ENCODE assay signal across 8 cellular contexts in genomic region chr19:47430041-47430802, GRCh38. TPM values are rescaled to one million over a fixed set of nuclear protein-coding genes. Genes with fewer than 3 reads are reported as not detected.
DNase-seq lines count a peak whose midpoint lies in the region; ATAC-seq and TF ChIP-seq lines count a peak whose summit lies in the region.

No MANE protein-coding gene starts in this region.

- peaks cover 2% of the 10 kb centered on the region for H3K27me3 ChIP-seq in rectal smooth muscle tissue (ENCODE audit: control insufficient read depth, insufficient read depth, low read length)

- H3K36me3 Mint-ChIP-seq in T-helper 17 cell (ENCODE audit: low read depth) = no peaks in the 10 kb centered on the region

- H3K27ac ChIP-seq in rectal smooth muscle tissue (ENCODE audit: low read depth, low read length) = no peak overlapping the region

- no peak for TF ChIP-seq CTCF in fibroblast of villous mesenchyme (IDR thresholded peaks at IDR 0.05; ENCODE audit: insufficient read depth, low read depth, low read length)

- H3K27me3 Mint-ChIP-seq in T-helper 17 cell = peaks cover 27% of the 10 kb centered on the region

- no peaks in the 10 kb centered on the region for H3K9me3 ChIP-seq in T-helper 17 cell (ENCODE audit: control insufficient read depth, low read length, poor library complexity, severe bottlenecking)

- ATAC-seq in T-helper 17 cell (peak; percentile 9), HG03521 (IDR thresholded peaks at IDR 0.05; ENCODE audit: unreplicated experiment) (no peak), GM18868 (IDR thresholded peaks at IDR 0.05; ENCODE audit: unreplicated experiment) (no peak)

- DNase-seq in DMS53 treated with DMSO at 0.1 percent for 48 hours (lab: John Stamatoyannopoulos, UW; ENCODE audit: unreplicated experiment) (peak; percentile 54), T-helper 17 cell (no peak), fibroblast of villous mesenchyme (ENCODE audit: low read depth) (peak; percentile 57), NCI-H526 treated with DMSO at 0.1 percent for 48 hours (lab: John Stamatoyannopoulos, UW) (no peak), GOT3 (lab: John Stamatoyannopoulos, UW) (no peak)

- peak overlapping the region; percentile 34 for H3K4me3 ChIP-seq in fibroblast of villous mesenchyme (ENCODE audit: low read depth, low read length)
- peak overlapping the region; percentile 42 for H3K4me3 ChIP-seq in rectal smooth muscle tissue (ENCODE audit: low read length)

- H3K4me1 ChIP-seq in rectal smooth muscle tissue (ENCODE audit: control insufficient read depth, insufficient read depth, low read length) = peaks cover 10% of the 10 kb centered on the region

- no peak overlapping the region for H3K27ac Mint-ChIP-seq in T-helper 17 cell

- no peaks in the 10 kb centered on the region for H3K36me3 ChIP-seq in rectal smooth muscle tissue (ENCODE audit: control insufficient read depth, insufficient read depth, low read length)

- H3K9ac ChIP-seq in rectal smooth muscle tissue (ENCODE audit: low read length) = no peak overlapping the region

- peak overlapping the region; percentile 63 for H3K4me3 Mint-ChIP-seq in T-helper 17 cell

- H3K4me1 Mint-ChIP-seq in T-helper 17 cell = peaks cover 7% of the 10 kb centered on the region

RNA-seq across cellular contexts. Expression of gene MEIS3, which starts 10.9 kb away (rescaled TPM):
- total RNA-seq in T-helper 17 cell (under 1 TPM in 1 of 2 donors, not detected in 1; 0.34 TPM), fibroblast of villous mesenchyme (38.0 and 60.6 TPM in 2 replicates)

RNA-seq across cellular contexts. Expression of gene SLC8A2, which starts 41.5 kb away (rescaled TPM):
- total RNA-seq in T-helper 17 cell (not detected), fibroblast of villous mesenchyme (not detected in 2 replicates)

RNA-seq across cellular contexts. Expression of gene KPTN, which starts 53.8 kb away (rescaled TPM):
- total RNA-seq in T-helper 17 cell (1 to 10 TPM; 3.5 to 6.3 TPM), fibroblast of villous mesenchyme (2.6 and 3.9 TPM in 2 replicates)

Comparison
In these comparisons a context has a peak if more than half of its experiments do, and no peak if none do; other contexts are left out.
1. DNase-seq: peak in DMS53 treated with DMSO at 0.1 percent for 48 hours (single experiment) and fibroblast of villous mesenchyme (single experiment); none in T-helper 17 cell (0 of 3), NCI-H526 treated with DMSO at 0.1 percent for 48 hours (single experiment) and GOT3 (single experiment).
2. RNA of gene MEIS3, which starts 10.9 kb away (total RNA-seq): 38.0 to 60.6 TPM in fibroblast of villous mesenchyme; 0.34 TPM in T-helper 17 cell; every median in the first group is over 10 times any median in the second.